In genomic region chr12:124927325-124928094, GRCh38 we compare ENCODE assay signal across 1 cellular context.
A peak's percentile ranks its signal among the peaks of the same experiment; 100 is the strongest.
TF ChIP-seq lines count a peak whose summit lies in the region.

No MANE protein-coding gene starts in this region.

TF ChIP-seq in HEK293, 187 proteins besides CTCF, POLR2A, EP300 and RAD21 (continued from another document and continues in another):
- TF ChIP-seq, protein P1, sequence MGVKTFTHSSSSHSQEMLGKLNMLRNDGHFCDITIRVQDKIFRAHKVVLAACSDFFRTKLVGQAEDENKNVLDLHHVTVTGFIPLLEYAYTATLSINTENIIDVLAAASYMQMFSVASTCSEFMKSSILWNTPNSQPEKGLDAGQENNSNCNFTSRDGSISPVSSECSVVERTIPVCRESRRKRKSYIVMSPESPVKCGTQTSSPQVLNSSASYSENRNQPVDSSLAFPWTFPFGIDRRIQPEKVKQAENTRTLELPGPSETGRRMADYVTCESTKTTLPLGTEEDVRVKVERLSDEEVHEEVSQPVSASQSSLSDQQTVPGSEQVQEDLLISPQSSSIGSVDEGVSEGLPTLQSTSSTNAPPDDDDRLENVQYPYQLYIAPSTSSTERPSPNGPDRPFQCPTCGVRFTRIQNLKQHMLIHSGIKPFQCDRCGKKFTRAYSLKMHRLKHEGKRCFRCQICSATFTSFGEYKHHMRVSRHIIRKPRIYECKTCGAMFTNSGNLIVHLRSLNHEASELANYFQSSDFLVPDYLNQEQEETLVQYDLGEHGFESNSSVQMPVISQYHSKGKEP (tag by site-specific recombination; IDR thresholded peaks at IDR 0.05): peak; percentile 77
- TF ChIP-seq IKZF3 (tag by site-specific recombination; IDR thresholded peaks at IDR 0.05) (peak; percentile 71), ZNF707 (tag by site-specific recombination; IDR thresholded peaks at IDR 0.05) (no peak), ZXDB (tag by site-specific recombination; IDR thresholded peaks at IDR 0.05) (peak; percentile 51; the same call in 1 of the 2 replicates), INSM2 (tag by site-specific recombination; IDR thresholded peaks at IDR 0.05) (peak; percentile 21; the same call in 1 of the 2 replicates), ZNF623 (tag by site-specific recombination; IDR thresholded peaks at IDR 0.05) (peak; percentile 18; the same call in 1 of the 2 replicates), MZF1 (tag by site-specific recombination; IDR thresholded peaks at IDR 0.05; ENCODE audit: borderline replicate concordance) (0 out of 2 replicates have a peak, but pooled peaks have one; percentile 40), ZNF133 (tag by site-specific recombination; IDR thresholded peaks at IDR 0.05) (no peak), ZBTB17 (tag by site-specific recombination; IDR thresholded peaks at IDR 0.05) (peak; percentile 48; the same call in 1 of the 2 replicates), ZBTB48 (tag by site-specific recombination; IDR thresholded peaks at IDR 0.05) (0 out of 2 replicates have a peak, but pooled peaks have one; percentile 17), KLF1 (tag by site-specific recombination; IDR thresholded peaks at IDR 0.05) (0 out of 2 replicates have a peak, but pooled peaks have one; percentile 7), ZNF610 (tag by site-specific recombination; IDR thresholded peaks at IDR 0.05; ENCODE audit: borderline replicate concordance) (peak; percentile 70), KLF10 (tag by site-specific recombination; IDR thresholded peaks at IDR 0.05) (peak; percentile 63; the same call in 1 of the 2 replicates), ZNF639 (tag by site-specific recombination; IDR thresholded peaks at IDR 0.05) (peak; percentile 68; the same call in 1 of the 2 replicates), ZNF544 (tag by site-specific recombination; IDR thresholded peaks at IDR 0.05) (no peak), ZNF433 (tag by site-specific recombination; IDR thresholded peaks at IDR 0.05; ENCODE audit: low read depth) (no peak), ZNF169 (tag by site-specific recombination; IDR thresholded peaks at IDR 0.05) (no peak), ZNF560 (tag by site-specific recombination; IDR thresholded peaks at IDR 0.05; ENCODE audit: borderline replicate concordance) (no peak), ZNF580 (tag by site-specific recombination; IDR thresholded peaks at IDR 0.05) (peak; percentile 29), ZBTB10 (tag by site-specific recombination; IDR thresholded peaks at IDR 0.05) (peak; percentile 64), ZNF221 (tag by site-specific recombination; IDR thresholded peaks at IDR 0.05; ENCODE audit: borderline replicate concordance) (peak; percentile 77; the same call in 1 of the 2 replicates), YY1 (tag by site-specific recombination; IDR thresholded peaks at IDR 0.05) (no peak; the same call in 1 of the 2 replicates), ZBTB7A (tag by site-specific recombination; IDR thresholded peaks at IDR 0.05; ENCODE audit: low read depth) (0 out of 2 replicates have a peak, but pooled peaks have one; percentile 36), ZNF184 (tag by site-specific recombination; IDR thresholded peaks at IDR 0.05) (peak; percentile 77; the same call in 1 of the 2 replicates), ZNF37A (tag by site-specific recombination; IDR thresholded peaks at IDR 0.05) (peak; percentile 43; the same call in 1 of the 2 replicates), ZBTB8A (tag by site-specific recombination; IDR thresholded peaks at IDR 0.05) (peak; percentile 3; the same call in 1 of the 2 replicates), ZSCAN30 (tag by site-specific recombination; IDR thresholded peaks at IDR 0.05) (peak; percentile 90), ZNF830 (tag by site-specific recombination; IDR thresholded peaks at IDR 0.05; ENCODE audit: low read depth) (no peak), WT1 (tag by site-specific recombination; IDR thresholded peaks at IDR 0.05) (peak; percentile 22; the same call in 1 of the 2 replicates), ZFP69B (tag by site-specific recombination; IDR thresholded peaks at IDR 0.05) (peak; percentile 30; the same call in 1 of the 2 replicates), SALL2 (tag by site-specific recombination; IDR thresholded peaks at IDR 0.05; ENCODE audit: borderline replicate concordance) (peak; percentile 37; the same call in 1 of the 2 replicates), SP3 (tag by site-specific recombination; IDR thresholded peaks at IDR 0.05) (peak; percentile 56), MEIS1 (CRISPR knock-in tag; IDR thresholded peaks at IDR 0.05; ENCODE audit: borderline replicate concordance) (no peak), ZNF335 (tag by site-specific recombination; conservative IDR thresholded peaks at IDR 0.05) (peak; percentile 91), ZNF146 (tag by site-specific recombination; IDR thresholded peaks at IDR 0.05) (no peak), SETDB1 (IDR thresholded peaks at IDR 0.05; ENCODE audit: insufficient read length, low read length) (no peak), ZNF214 (tag by site-specific recombination; IDR thresholded peaks at IDR 0.05; ENCODE audit: borderline replicate concordance) (no peak; the same call in 1 of the 2 replicates), ZNF426 (tag by site-specific recombination; IDR thresholded peaks at IDR 0.05) (peak; percentile 2; the same call in 1 of the 2 replicates), ZNF677 (tag by site-specific recombination; IDR thresholded peaks at IDR 0.05) (peak; percentile 45; the same call in 1 of the 2 replicates)
- TF ChIP-seq, protein P2, sequence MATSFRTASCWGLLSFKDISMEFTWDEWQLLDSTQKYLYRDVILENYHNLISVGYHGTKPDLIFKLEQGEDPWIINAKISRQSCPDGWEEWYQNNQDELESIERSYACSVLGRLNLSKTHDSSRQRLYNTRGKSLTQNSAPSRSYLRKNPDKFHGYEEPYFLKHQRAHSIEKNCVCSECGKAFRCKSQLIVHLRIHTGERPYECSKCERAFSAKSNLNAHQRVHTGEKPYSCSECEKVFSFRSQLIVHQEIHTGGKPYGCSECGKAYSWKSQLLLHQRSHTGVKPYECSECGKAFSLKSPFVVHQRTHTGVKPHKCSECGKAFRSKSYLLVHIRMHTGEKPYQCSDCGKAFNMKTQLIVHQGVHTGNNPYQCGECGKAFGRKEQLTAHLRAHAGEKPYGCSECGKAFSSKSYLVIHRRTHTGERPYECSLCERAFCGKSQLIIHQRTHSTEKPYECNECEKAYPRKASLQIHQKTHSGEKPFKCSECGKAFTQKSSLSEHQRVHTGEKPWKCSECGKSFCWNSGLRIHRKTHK (tag by site-specific recombination; IDR thresholded peaks at IDR 0.05): no peak
- TF ChIP-seq, protein P3, sequence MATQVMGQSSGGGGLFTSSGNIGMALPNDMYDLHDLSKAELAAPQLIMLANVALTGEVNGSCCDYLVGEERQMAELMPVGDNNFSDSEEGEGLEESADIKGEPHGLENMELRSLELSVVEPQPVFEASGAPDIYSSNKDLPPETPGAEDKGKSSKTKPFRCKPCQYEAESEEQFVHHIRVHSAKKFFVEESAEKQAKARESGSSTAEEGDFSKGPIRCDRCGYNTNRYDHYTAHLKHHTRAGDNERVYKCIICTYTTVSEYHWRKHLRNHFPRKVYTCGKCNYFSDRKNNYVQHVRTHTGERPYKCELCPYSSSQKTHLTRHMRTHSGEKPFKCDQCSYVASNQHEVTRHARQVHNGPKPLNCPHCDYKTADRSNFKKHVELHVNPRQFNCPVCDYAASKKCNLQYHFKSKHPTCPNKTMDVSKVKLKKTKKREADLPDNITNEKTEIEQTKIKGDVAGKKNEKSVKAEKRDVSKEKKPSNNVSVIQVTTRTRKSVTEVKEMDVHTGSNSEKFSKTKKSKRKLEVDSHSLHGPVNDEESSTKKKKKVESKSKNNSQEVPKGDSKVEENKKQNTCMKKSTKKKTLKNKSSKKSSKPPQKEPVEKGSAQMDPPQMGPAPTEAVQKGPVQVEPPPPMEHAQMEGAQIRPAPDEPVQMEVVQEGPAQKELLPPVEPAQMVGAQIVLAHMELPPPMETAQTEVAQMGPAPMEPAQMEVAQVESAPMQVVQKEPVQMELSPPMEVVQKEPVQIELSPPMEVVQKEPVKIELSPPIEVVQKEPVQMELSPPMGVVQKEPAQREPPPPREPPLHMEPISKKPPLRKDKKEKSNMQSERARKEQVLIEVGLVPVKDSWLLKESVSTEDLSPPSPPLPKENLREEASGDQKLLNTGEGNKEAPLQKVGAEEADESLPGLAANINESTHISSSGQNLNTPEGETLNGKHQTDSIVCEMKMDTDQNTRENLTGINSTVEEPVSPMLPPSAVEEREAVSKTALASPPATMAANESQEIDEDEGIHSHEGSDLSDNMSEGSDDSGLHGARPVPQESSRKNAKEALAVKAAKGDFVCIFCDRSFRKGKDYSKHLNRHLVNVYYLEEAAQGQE (tag by site-specific recombination; IDR thresholded peaks at IDR 0.05): peak; percentile 81
- TF ChIP-seq, protein P4, sequence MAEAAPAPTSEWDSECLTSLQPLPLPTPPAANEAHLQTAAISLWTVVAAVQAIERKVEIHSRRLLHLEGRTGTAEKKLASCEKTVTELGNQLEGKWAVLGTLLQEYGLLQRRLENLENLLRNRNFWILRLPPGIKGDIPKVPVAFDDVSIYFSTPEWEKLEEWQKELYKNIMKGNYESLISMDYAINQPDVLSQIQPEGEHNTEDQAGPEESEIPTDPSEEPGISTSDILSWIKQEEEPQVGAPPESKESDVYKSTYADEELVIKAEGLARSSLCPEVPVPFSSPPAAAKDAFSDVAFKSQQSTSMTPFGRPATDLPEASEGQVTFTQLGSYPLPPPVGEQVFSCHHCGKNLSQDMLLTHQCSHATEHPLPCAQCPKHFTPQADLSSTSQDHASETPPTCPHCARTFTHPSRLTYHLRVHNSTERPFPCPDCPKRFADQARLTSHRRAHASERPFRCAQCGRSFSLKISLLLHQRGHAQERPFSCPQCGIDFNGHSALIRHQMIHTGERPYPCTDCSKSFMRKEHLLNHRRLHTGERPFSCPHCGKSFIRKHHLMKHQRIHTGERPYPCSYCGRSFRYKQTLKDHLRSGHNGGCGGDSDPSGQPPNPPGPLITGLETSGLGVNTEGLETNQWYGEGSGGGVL (tag by site-specific recombination; IDR thresholded peaks at IDR 0.05): no peak
- TF ChIP-seq, protein P5, sequence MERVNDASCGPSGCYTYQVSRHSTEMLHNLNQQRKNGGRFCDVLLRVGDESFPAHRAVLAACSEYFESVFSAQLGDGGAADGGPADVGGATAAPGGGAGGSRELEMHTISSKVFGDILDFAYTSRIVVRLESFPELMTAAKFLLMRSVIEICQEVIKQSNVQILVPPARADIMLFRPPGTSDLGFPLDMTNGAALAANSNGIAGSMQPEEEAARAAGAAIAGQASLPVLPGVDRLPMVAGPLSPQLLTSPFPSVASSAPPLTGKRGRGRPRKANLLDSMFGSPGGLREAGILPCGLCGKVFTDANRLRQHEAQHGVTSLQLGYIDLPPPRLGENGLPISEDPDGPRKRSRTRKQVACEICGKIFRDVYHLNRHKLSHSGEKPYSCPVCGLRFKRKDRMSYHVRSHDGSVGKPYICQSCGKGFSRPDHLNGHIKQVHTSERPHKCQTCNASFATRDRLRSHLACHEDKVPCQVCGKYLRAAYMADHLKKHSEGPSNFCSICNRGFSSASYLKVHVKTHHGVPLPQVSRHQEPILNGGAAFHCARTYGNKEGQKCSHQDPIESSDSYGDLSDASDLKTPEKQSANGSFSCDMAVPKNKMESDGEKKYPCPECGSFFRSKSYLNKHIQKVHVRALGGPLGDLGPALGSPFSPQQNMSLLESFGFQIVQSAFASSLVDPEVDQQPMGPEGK (tag by site-specific recombination; IDR thresholded peaks at IDR 0.05): peak; percentile 61
- TF ChIP-seq, protein P6, sequence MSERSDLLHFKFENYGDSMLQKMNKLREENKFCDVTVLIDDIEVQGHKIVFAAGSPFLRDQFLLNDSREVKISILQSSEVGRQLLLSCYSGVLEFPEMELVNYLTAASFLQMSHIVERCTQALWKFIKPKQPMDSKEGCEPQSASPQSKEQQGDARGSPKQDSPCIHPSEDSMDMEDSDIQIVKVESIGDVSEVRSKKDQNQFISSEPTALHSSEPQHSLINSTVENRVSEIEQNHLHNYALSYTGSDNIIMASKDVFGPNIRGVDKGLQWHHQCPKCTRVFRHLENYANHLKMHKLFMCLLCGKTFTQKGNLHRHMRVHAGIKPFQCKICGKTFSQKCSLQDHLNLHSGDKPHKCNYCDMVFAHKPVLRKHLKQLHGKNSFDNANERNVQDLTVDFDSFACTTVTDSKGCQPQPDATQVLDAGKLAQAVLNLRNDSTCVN (tag by site-specific recombination; optimal IDR thresholded peaks at IDR 0.05): peak; percentile 5
